ENCODE assay signal across 8 cellular contexts in the genomic region with DNA sequence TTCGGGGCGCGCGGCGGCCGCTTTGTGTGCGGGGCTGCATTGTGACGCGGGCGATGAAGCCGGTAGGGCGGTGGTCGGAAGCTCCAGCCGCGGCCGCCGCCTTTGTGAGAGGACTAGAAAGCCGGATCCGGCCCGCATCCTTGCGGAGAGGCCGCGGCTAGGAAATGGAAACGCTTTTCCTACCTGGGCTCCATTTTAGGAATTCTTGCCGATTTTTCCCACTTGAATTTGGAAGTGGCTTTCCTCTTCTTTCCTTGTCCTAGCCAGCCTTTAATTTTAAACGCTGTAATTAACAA. TPM values are rescaled to one million over a fixed set of nuclear protein-coding genes. Genes with fewer than 3 reads are reported as not detected.
A peak's percentile ranks its signal among the peaks of the same experiment; 100 is the strongest.
DNase-seq lines count a peak whose midpoint lies in the region; ATAC-seq, FAIRE-seq and TF ChIP-seq lines count a peak whose summit lies in the region.

No MANE protein-coding gene starts in this region.

- H3K9me3 Mint-ChIP-seq in osteocyte (ENCODE audit: unreplicated experiment), result no peaks in the 10 kb centered on the region

- H3K27ac Mint-ChIP-seq in osteocyte (ENCODE audit: unreplicated experiment), result peak overlapping the region; percentile 95

- peaks cover 3% of the 10 kb centered on the region; the same call in 1 of the 2 replicates for H4K20me1 ChIP-seq in PC-9 (ENCODE audit: insufficient read depth)

- TF ChIP-seq POLR2A in GM10847 (IDR thresholded peaks at IDR 0.05; ENCODE audit: extremely low read depth, insufficient read length), result peak; percentile 30
- no peak for TF ChIP-seq POLR2A in esophagus muscularis mucosa (IDR thresholded peaks at IDR 0.05; ENCODE audit: low read depth)
- TF ChIP-seq POLR2A in GM12891 (IDR thresholded peaks at IDR 0.05; ENCODE audit: low read depth, low read length), result no peak

- no peak for FAIRE-seq in GM12891 (lab: Jason Lieb, UNC)

- 37% methylated on average over 26 of the region's 26 CpGs for WGBS in esophagus muscularis mucosa

- no TSS peak for BruUV-seq in PC-9 (replicated peaks; lab: Mats Ljungman, UMichigan)

- H3K4me1 Mint-ChIP-seq in osteocyte (ENCODE audit: unreplicated experiment), result peaks cover 49% of the 10 kb centered on the region

- H2AFZ ChIP-seq in PC-9, result no peak overlapping the region

- DNase-seq in PC-9 (no peak), esophagus muscularis mucosa (ENCODE audit: extremely low spot score) (no peak), osteocyte (ENCODE audit: extremely low spot score, unreplicated experiment) (no peak), GM12891 (ENCODE audit: insufficient read length, low spot score) (no peak), NCI-H2081 (lab: John Stamatoyannopoulos, UW) (no peak), middle frontal gyrus (ENCODE audit: extremely low spot score, low spot score) (no peak)

- H3K4me2 ChIP-seq in PC-9, result peak overlapping the region; percentile 83

- H3K27me3 ChIP-seq in PC-9 (ENCODE audit: insufficient read depth, low read depth) (no peaks in the 10 kb centered on the region), esophagus muscularis mucosa (no peaks in the 10 kb centered on the region)

- POLR2A ChIA-PET in PC-9 (lab: Charles Lee; ENCODE audit: unreplicated experiment), result interaction anchor here (0.6 to 1.1 kb wide), 3 partner anchors 29 to 718 kb away, joined by 5 to 27 read pairs (median 19); no protein-coding TSS in a partner anchor

- H3K4me1 ChIP-seq in PC-9 (replicated peaks; ENCODE audit: insufficient read depth) (peaks cover 36% of the 10 kb centered on the region), esophagus muscularis mucosa (peaks cover 0 to 52% (median 24%) of the 10 kb centered on the region in 4 donors)

- no peak for TF ChIP-seq EP300 in esophagus muscularis mucosa (IDR thresholded peaks at IDR 0.05)

- H3F3A ChIP-seq in PC-9 (ENCODE audit: insufficient read depth, low read depth), result peaks cover 54% of the 10 kb centered on the region

- H3K4me3 Mint-ChIP-seq in osteocyte (ENCODE audit: unreplicated experiment), result peak overlapping the region; percentile 89

- peak overlapping the region; percentile 99 for H3K27ac ChIP-seq in PC-9
- peak overlapping the region; percentile 86 to 96 (median 91) for H3K27ac ChIP-seq in esophagus muscularis mucosa (replicated peaks in 1 of 4)

- CTCF ChIA-PET in PC-9 (lab: Charles Lee), result interaction anchor here (0.7 to 1.1 kb wide), 3 partner anchors 26 to 29 kb away, joined by 8 to 16 read pairs (median 14); no protein-coding TSS in a partner anchor

- H3K79me2 ChIP-seq in PC-9 (ENCODE audit: low read depth), result peaks cover 37% of the 10 kb centered on the region

- H3K9me3 ChIP-seq in PC-9 (ENCODE audit: insufficient read depth, low read depth), result no peaks in the 10 kb centered on the region
- no peaks in the 10 kb centered on the region for H3K9me3 ChIP-seq in esophagus muscularis mucosa

- no peak for TF ChIP-seq CTCF in PC-9 (conservative IDR thresholded peaks at IDR 0.05)
- no peak for TF ChIP-seq CTCF in esophagus muscularis mucosa (IDR thresholded peaks at IDR 0.05)
- no peak for TF ChIP-seq CTCF in osteocyte (IDR thresholded peaks at IDR 0.05)

- H3K9me2 ChIP-seq in PC-9 (ENCODE audit: insufficient read depth), result no peaks in the 10 kb centered on the region

- no peaks in the 10 kb centered on the region for H3K27me3 Mint-ChIP-seq in osteocyte (ENCODE audit: unreplicated experiment)

- peaks cover 24% of the 10 kb centered on the region for H3K36me3 ChIP-seq in PC-9 (ENCODE audit: low read depth)
- H3K36me3 ChIP-seq in esophagus muscularis mucosa, result peaks cover 0 to 9% (median 0%) of the 10 kb centered on the region in 4 donors

- H3K36me3 Mint-ChIP-seq in osteocyte (ENCODE audit: unreplicated experiment), result peaks cover 24% of the 10 kb centered on the region

- no peak for ATAC-seq in HG02798 (IDR thresholded peaks at IDR 0.05; ENCODE audit: poor library complexity, unreplicated experiment)

- intact Hi-C loops in PC-9 (cut with micrococcal nuclease; ENCODE audit: unreplicated experiment) (loop anchor here (1.0 to 10.0 kb wide), 3 partner anchors 28 to 249 kb away; no protein-coding TSS in a partner anchor), esophagus muscularis mucosa (cut with DNase I) (no loop called here)

- peak overlapping the region; percentile 99 for H3K4me3 ChIP-seq in PC-9
- peak overlapping the region; percentile 61 to 83 (median 69) for H3K4me3 ChIP-seq in esophagus muscularis mucosa

TF ChIP-seq in GM12891, 5 proteins besides CTCF, POLR2A, EP300 and RAD21:
- no peak for TF ChIP-seq POLR2AphosphoS5 (IDR thresholded peaks at IDR 0.05; ENCODE audit: low read depth, low read length)
- no peak for TF ChIP-seq PAX5 (IDR thresholded peaks at IDR 0.05; ENCODE audit: insufficient read depth, low read length, severe bottlenecking)
- no peak for TF ChIP-seq TAF1 (IDR thresholded peaks at IDR 0.05; ENCODE audit: low read depth, low read length)
- no peak for TF ChIP-seq POU2F2 (IDR thresholded peaks at IDR 0.05; ENCODE audit: low read depth, low read length)
- no peak for TF ChIP-seq SPI1 (IDR thresholded peaks at IDR 0.05; ENCODE audit: low read depth, low read length)
TF ChIP-seq in GM12891: peak in this region for 0.

RNA-seq across cellular contexts. Expression of a gene that starts 0.7 kb away (rescaled TPM):
- total RNA-seq in PC-9 (2021), result 2,589 and 3,588 TPM in 2 replicates
- 1,000 to 10,000 TPM; 3,072 to 3,725 (median 3,326) TPM for total RNA-seq in esophagus muscularis mucosa
- total RNA-seq in osteocyte, result 2,830 and 2,924 TPM in 2 replicates
- polyA plus RNA-seq in GM12891 (2012; ENCODE audit: low read depth, missing spikeins), result 22,419 TPM
